ENCODE assay signal across 11 cellular contexts in the genomic region with DNA sequence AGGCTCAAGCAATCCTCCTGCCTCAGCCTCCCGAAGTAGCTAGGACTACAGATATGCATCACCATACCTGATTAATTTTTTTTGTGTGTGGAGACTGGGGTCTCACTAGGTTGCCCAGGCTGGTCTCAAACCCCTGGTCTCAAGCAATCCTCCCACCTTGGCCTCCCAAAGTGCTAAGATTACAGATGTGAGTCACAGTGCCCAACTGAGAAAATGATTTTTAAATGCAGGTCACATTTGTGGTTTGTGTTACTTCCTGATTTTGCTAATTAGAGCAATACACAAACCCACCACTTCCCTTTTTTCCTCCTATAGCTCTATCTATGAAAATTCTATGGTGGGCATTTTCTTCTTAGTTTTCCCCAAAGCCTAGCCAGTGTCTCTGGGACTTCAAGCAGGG. TPM values are rescaled to one million over a fixed set of nuclear protein-coding genes. Genes with fewer than 3 reads are reported as not detected.
DNase-seq lines count a peak whose midpoint lies in the region; ATAC-seq and TF ChIP-seq lines count a peak whose summit lies in the region.
"Had no signal": no experiment of that assay in that cellular context is flagged by ENCODE, and none has a peak within 500 bp of the region (broad histone marks: within the 10 kb centered on the region; RNA-seq: fewer than 3 reads in every experiment).

No MANE protein-coding gene starts in this region.

- CTCF ChIA-PET in T-cell (lab: Charles Lee) = no interaction called here
- CTCF ChIA-PET in activated CD4-positive, alpha-beta memory T cell treated with anti-CD3 and anti-CD28 coated beads, Interleukin-2, amount 10 ng/mL, durations not matched to agents 7 days and 5 days (lab: Charles Lee) = interaction anchor here (1.0 to 1.5 kb wide), 4 partner anchors 9 to 553 kb away, joined by 3 to 6 read pairs (median 4); partner anchors contain the start of gene POLR3B

- no peak overlapping the region for H3K4me3 Mint-ChIP-seq in T-cell
- no peak overlapping the region for H3K4me3 Mint-ChIP-seq in activated CD4-positive, alpha-beta memory T cell treated with anti-CD3 and anti-CD28 coated beads, Interleukin-2, amount 10 ng/mL, durations not matched to agents 7 days and 5 days

- H3K27ac Mint-ChIP-seq in T-cell = no peak overlapping the region
- H3K27ac Mint-ChIP-seq in activated CD4-positive, alpha-beta memory T cell treated with anti-CD3 and anti-CD28 coated beads, Interleukin-2, amount 10 ng/mL, durations not matched to agents 7 days and 5 days = no peak overlapping the region

- H3K27ac ChIP-seq in lower lobe of right lung = no peak overlapping the region
- H3K27ac ChIP-seq: hepatocyte had no signal

- peaks cover 29% of the 10 kb centered on the region for H3K27me3 ChIP-seq in lower lobe of right lung (ENCODE audit: low read depth)

- H3K4me1 ChIP-seq in lower lobe of right lung = no peaks in the 10 kb centered on the region

- peaks cover 6 to 26% of the 10 kb centered on the region in 2 donors for H3K27me3 Mint-ChIP-seq in T-cell
- H3K27me3 Mint-ChIP-seq in activated CD4-positive, alpha-beta memory T cell treated with anti-CD3 and anti-CD28 coated beads, Interleukin-2, amount 10 ng/mL, durations not matched to agents 7 days and 5 days = peaks cover 8% of the 10 kb centered on the region

- peak; percentile 72 for ATAC-seq in GM18519 (IDR thresholded peaks at IDR 0.05; ENCODE audit: low FRiP score, unreplicated experiment)
- ATAC-seq in GM21723 (IDR thresholded peaks at IDR 0.05; ENCODE audit: unreplicated experiment) = peak; percentile 66
- ATAC-seq in HG03571 (IDR thresholded peaks at IDR 0.05; ENCODE audit: unreplicated experiment) = peak; percentile 87
- peak; percentile 42 to 65 for ATAC-seq in lower lobe of right lung
- ATAC-seq in HG03025 (IDR thresholded peaks at IDR 0.05; ENCODE audit: low FRiP score, unreplicated experiment) = no peak
- ATAC-seq in T-cell (replicated peaks in 1 of 4) = no peak

- peaks cover 18 to 25% (median 19%) of the 10 kb centered on the region in 3 donors for H3K4me1 Mint-ChIP-seq in T-cell
- H3K4me1 Mint-ChIP-seq in activated CD4-positive, alpha-beta memory T cell treated with anti-CD3 and anti-CD28 coated beads, Interleukin-2, amount 10 ng/mL, durations not matched to agents 7 days and 5 days = peaks cover 26% of the 10 kb centered on the region

- H3K36me3 ChIP-seq in lower lobe of right lung = no peaks in the 10 kb centered on the region

- no peak for DNase-seq in lower lobe of right lung
- DNase-seq in NCI-H345 (lab: John Stamatoyannopoulos, UW) = no peak
- no peak for DNase-seq in T-cell
- DNase-seq in activated CD4-positive, alpha-beta memory T cell treated with anti-CD3 and anti-CD28 coated beads, Interleukin-2, amount 10 ng/mL, durations not matched to agents 7 days and 5 days = no peak
- DNase-seq: activated CD4-positive, alpha-beta T cell treated with anti-CD3 and anti-CD28 coated beads, Interleukin-2, amount 50 U/mL, for 4 hours; NCI-H510A treated with DMSO at 0.1 percent for 48 hours had no signal

- no peaks in the 10 kb centered on the region for H3K36me3 Mint-ChIP-seq in T-cell
- H3K36me3 Mint-ChIP-seq in activated CD4-positive, alpha-beta memory T cell treated with anti-CD3 and anti-CD28 coated beads, Interleukin-2, amount 10 ng/mL, durations not matched to agents 7 days and 5 days (ENCODE audit: low read depth) = no peaks in the 10 kb centered on the region

- no peak overlapping the region for H3K4me3 ChIP-seq in lower lobe of right lung
- H3K4me3 ChIP-seq: hepatocyte had no signal

- H3K9me3 ChIP-seq in lower lobe of right lung = no peaks in the 10 kb centered on the region

- TF ChIP-seq CTCF in lower lobe of right lung (IDR thresholded peaks at IDR 0.05) = no peak

- POLR2A ChIA-PET in T-cell (lab: Charles Lee) = interaction anchor here in 1 of 2 donors (1.2 kb wide), 1 partner anchor 8 kb away, joined by 4 read pairs; no protein-coding TSS in a partner anchor
- POLR2A ChIA-PET in activated CD4-positive, alpha-beta memory T cell treated with anti-CD3 and anti-CD28 coated beads, Interleukin-2, amount 10 ng/mL, durations not matched to agents 7 days and 5 days (lab: Charles Lee) = interaction anchor here (1.1 kb wide), 1 partner anchor 45 kb away, joined by 3 read pairs; the partner anchor contains the start of gene TMEM263

- no peaks in the 10 kb centered on the region for H3K9me3 Mint-ChIP-seq in T-cell
- H3K9me3 Mint-ChIP-seq in activated CD4-positive, alpha-beta memory T cell treated with anti-CD3 and anti-CD28 coated beads, Interleukin-2, amount 10 ng/mL, durations not matched to agents 7 days and 5 days = no peaks in the 10 kb centered on the region

- intact Hi-C loops in lower lobe of right lung (cut with DNase I) = no loop called here

RNA-seq across cellular contexts. Expression of gene TMEM263, which starts 45.5 kb away (rescaled TPM):
- total RNA-seq in lower lobe of right lung (26.5 TPM), T-cell (10 to 100 TPM; 29.8 to 36.5 (median 31.2) TPM)
- 10 to 100 TPM; 26.0 to 27.0 TPM for total RNA-seq in activated CD4-positive, alpha-beta memory T cell treated with anti-CD3 and anti-CD28 coated beads, Interleukin-2, amount 10 ng/mL, durations not matched to agents 7 days and 5 days

Comparison
In these comparisons a context has a peak if more than half of its experiments do, and no peak if none do; other contexts are left out.
1. ATAC-seq: peak in GM18519 (single experiment), GM21723 (single experiment), HG03571 (single experiment) and lower lobe of right lung (2 of 2); none in HG03025 (single experiment) and T-cell (0 of 4).